10 cellular contexts compared by ENCODE assay signal in genomic region chr6:108164815-108165706, GRCh38. TPM values are rescaled to one million over a fixed set of nuclear protein-coding genes. Genes with fewer than 3 reads are reported as not detected.
DNase-seq lines count a peak whose midpoint lies in the region; ATAC-seq lines count a peak whose summit lies in the region.
"Had no signal": no experiment of that assay in that cellular context is flagged by ENCODE, and none has a peak within 500 bp of the region (broad histone marks: within the 10 kb centered on the region; RNA-seq: fewer than 3 reads in every experiment).

No MANE protein-coding gene starts in this region.

- H3K4me3 ChIP-seq in SK-N-MC (peak overlapping the region; percentile 79), iPS-11a (ENCODE audit: low read depth, low read length) (peak overlapping the region; percentile 2)

- H3K27ac Mint-ChIP-seq in activated T-cell treated with anti-CD3 and anti-CD28 coated beads, Interleukin-2, amount 50 U/mL, for 72 hours, result peak overlapping the region; percentile 42
- H3K27ac Mint-ChIP-seq: activated T-helper 2 cell treated with anti-CD3 and anti-CD28 coated beads, Interferon-gamma antibody, Interleukin-2, Interleukin-4, amounts not matched to agents 10 μg/mL and 5 μg/mL and 100 μg/mL, durations not matched to agents 14 hours and 24 hours and 36 hours had no signal

- peak overlapping the region; percentile 21 to 49 for H3K4me3 Mint-ChIP-seq in activated T-cell treated with anti-CD3 and anti-CD28 coated beads, Interleukin-2, amount 50 U/mL, for 72 hours

- peaks cover 42% of the 10 kb centered on the region for H3K4me1 Mint-ChIP-seq in activated T-cell treated with anti-CD3 and anti-CD28 coated beads, Interleukin-2, amount 50 U/mL, for 72 hours (ENCODE audit: low read depth)

- peaks cover 89% of the 10 kb centered on the region for H3K27me3 Mint-ChIP-seq in activated T-cell treated with anti-CD3 and anti-CD28 coated beads, Interleukin-2, amount 50 U/mL, for 72 hours (ENCODE audit: low read depth)

- no peak overlapping the region for H3K27ac ChIP-seq in SK-N-MC
- H3K27ac ChIP-seq: right atrium auricular region had no signal

- DNase-seq in activated T-cell treated with anti-CD3 and anti-CD28 coated beads, Interleukin-2, amount 50 U/mL, for 72 hours, result no peak
- DNase-seq in activated T-cell treated with anti-CD3 and anti-CD28 coated beads, Interleukin-2, amount 50 U/mL, for 1 hour, result no peak
- no peak for DNase-seq in SK-N-MC (ENCODE audit: low read depth, low spot score)
- DNase-seq in stimulated activated CD8-positive, alpha-beta memory T cell treated with anti-CD3 and anti-CD28 coated beads, Interleukin-4, amount 100 ng/mL, for 48 hours, result peak; percentile 25
- DNase-seq in activated CD4-positive, CD25-positive, alpha-beta regulatory T cell (lab: John Stamatoyannopoulos, UW), result no peak
- DNase-seq in SW 1271 (lab: John Stamatoyannopoulos, UW), result no peak

- no peak for ATAC-seq in activated T-cell treated with anti-CD3 and anti-CD28 coated beads, Interleukin-2, amount 50 U/mL, for 72 hours (replicated peaks in 1 of 2)
- ATAC-seq in HG03439 (IDR thresholded peaks at IDR 0.05; ENCODE audit: unreplicated experiment), result no peak

- no peaks in the 10 kb centered on the region for H3K36me3 Mint-ChIP-seq in activated T-cell treated with anti-CD3 and anti-CD28 coated beads, Interleukin-2, amount 50 U/mL, for 72 hours (ENCODE audit: insufficient read depth in 2 of 2)

- H3K36me3 ChIP-seq in SK-N-MC (ENCODE audit: insufficient read depth, low read length), result no peaks in the 10 kb centered on the region
- H3K36me3 ChIP-seq: right atrium auricular region had no signal

- no peaks in the 10 kb centered on the region for H3K9me3 ChIP-seq in SK-N-MC (ENCODE audit: low read depth, low read length)
- H3K9me3 ChIP-seq: right atrium auricular region had no signal

- H3K9ac ChIP-seq in SK-N-MC (ENCODE audit: insufficient read length), result peak overlapping the region; percentile 71

- H3K9me3 Mint-ChIP-seq in activated T-cell treated with anti-CD3 and anti-CD28 coated beads, Interleukin-2, amount 50 U/mL, for 72 hours, result no peaks in the 10 kb centered on the region
- H3K9me3 Mint-ChIP-seq: activated T-helper 2 cell treated with anti-CD3 and anti-CD28 coated beads, Interferon-gamma antibody, Interleukin-2, Interleukin-4, amounts not matched to agents 10 μg/mL and 5 μg/mL and 100 μg/mL, durations not matched to agents 14 hours and 24 hours and 36 hours had no signal

RNA-seq across cellular contexts. Expression of gene NR2E1, which starts 0.8 kb away (rescaled TPM):
- not detected for total RNA-seq in activated T-cell treated with anti-CD3 and anti-CD28 coated beads, Interleukin-2, amount 50 U/mL, for 72 hours
- total RNA-seq: activated T-helper 2 cell treated with anti-CD3 and anti-CD28 coated beads, Interferon-gamma antibody, Interleukin-2, Interleukin-4, amounts not matched to agents 10 μg/mL and 5 μg/mL and 100 μg/mL, durations not matched to agents 14 hours and 24 hours and 36 hours; right atrium auricular region had no signal
